In the genomic region with DNA sequence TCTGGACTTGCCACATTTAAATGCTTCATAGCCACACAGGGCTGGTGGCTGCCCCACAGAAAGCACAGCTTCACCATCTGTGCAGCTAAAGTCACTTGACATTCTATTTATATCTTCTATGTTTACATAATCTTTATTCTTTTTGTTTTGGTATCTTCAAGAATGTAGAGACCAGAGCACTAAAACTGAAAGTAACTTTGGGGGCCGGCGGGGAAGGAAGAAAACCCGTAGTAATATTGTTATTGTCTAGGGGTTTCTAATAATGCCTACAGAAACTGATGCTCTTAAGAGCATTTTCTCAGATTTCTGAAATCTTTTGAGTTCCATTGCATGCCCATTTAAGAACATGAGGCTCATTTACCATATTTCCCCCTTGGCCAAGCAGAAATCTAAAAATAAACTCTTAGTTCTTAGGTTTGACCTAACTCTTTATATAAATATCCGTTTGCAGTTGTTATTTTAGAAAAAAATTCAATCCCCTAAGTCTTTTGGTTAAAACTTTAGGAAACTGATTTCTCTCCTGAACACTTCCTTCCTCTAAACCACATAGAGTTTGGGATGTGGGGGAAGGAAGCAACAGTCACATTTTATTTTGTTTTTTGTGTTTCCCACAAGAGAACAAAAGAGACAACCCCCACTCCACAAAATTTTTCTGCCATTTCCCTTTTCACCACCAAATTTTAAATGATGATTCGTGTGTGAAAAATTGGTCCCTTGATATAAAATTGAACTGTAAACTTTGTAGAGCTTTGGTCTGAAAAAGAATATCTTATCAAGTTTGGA, we compare ENCODE assay signal across 7 cellular contexts.
DNase-seq lines count a peak whose midpoint lies in the region; ATAC-seq and TF ChIP-seq lines count a peak whose summit lies in the region.

No MANE protein-coding gene starts in this region.

- peak overlapping the region; percentile 9 to 35 for H3K27ac Mint-ChIP-seq in natural killer cell

- 54% methylated on average over 5 of the region's 5 CpGs for WGBS in lower leg skin, 2 donors

- H3K9me3 Mint-ChIP-seq in natural killer cell: no peaks in the 10 kb centered on the region

- H3K4me3 Mint-ChIP-seq in natural killer cell: peak overlapping the region; percentile 59

- TF ChIP-seq CTCF in WI38 (IDR thresholded peaks at IDR 0.05; ENCODE audit: low read depth, low read length) (no peak), natural killer cell (IDR thresholded peaks at IDR 0.05) (no peak), lower leg skin (IDR thresholded peaks at IDR 0.05) (no peak)

- intact Hi-C loops in natural killer cell (cut with micrococcal nuclease): no loop called here
- intact Hi-C loops in lower leg skin (cut with DNase I; ENCODE audit: low total_unique reads): loop anchor here (10.0 kb wide), 1 partner anchor 1301 kb away; no protein-coding TSS in a partner anchor

- no peak for TF ChIP-seq POLR2A in lower leg skin (IDR thresholded peaks at IDR 0.05)

- DNase-seq in GM19238 (ENCODE audit: insufficient read length, low spot score): peak; percentile 9
- no peak for DNase-seq in natural killer cell
- DNase-seq in inferior parietal cortex (ENCODE audit: extremely low spot score): no peak
- no peak for DNase-seq in lower leg skin (ENCODE audit: low spot score in 2 of 2)

- ATAC-seq in HG02970 (IDR thresholded peaks at IDR 0.05; ENCODE audit: low FRiP score, unreplicated experiment) (peak; percentile 98), natural killer cell (peak in 1 of 3 donors; percentile 26)
- ATAC-seq in activated CD4-positive, CD25-positive, alpha-beta regulatory T cell treated with anti-CD3 and anti-CD28 coated beads, Interleukin-2, amount 50 U/mL, for 24 hours: no peak

- H3K4me3 ChIP-seq in WI38 (ENCODE audit: low read depth, low read length) (peak overlapping the region; percentile 50), lower leg skin (ENCODE audit: low read depth, poor library complexity, severe bottlenecking) (no peak overlapping the region)

- H3K27me3 Mint-ChIP-seq in natural killer cell (ENCODE audit: low read depth in 2 of 2): no peaks in the 10 kb centered on the region

- H3K36me3 Mint-ChIP-seq in natural killer cell: no peaks in the 10 kb centered on the region

- H3K4me1 Mint-ChIP-seq in natural killer cell: peaks cover 10% of the 10 kb centered on the region in 2 donors
